In genomic region chr13:25432686-25433085, GRCh38 we compare ENCODE assay signal across 15 cellular contexts.
DNase-seq lines count a peak whose midpoint lies in the region; TF ChIP-seq lines count a peak whose summit lies in the region.
"Had no signal": no experiment of that assay in that cellular context is flagged by ENCODE, and none has a peak within 500 bp of the region (broad histone marks: within the 10 kb centered on the region; RNA-seq: fewer than 3 reads in every experiment).

No MANE protein-coding gene starts in this region.

- no peaks in the 10 kb centered on the region for H3K36me3 ChIP-seq in mesenchymal stem cell (ENCODE audit: control insufficient read depth in 1 of 2, insufficient read depth in 2 of 2, low read depth in 1 of 2, low read length in 2 of 2)
- H3K36me3 ChIP-seq: BLaER1 had no signal

- peaks cover 4% of the 10 kb centered on the region for H3K9me3 Mint-ChIP-seq in type B pancreatic cell

- H3K4me1 Mint-ChIP-seq in type B pancreatic cell (ENCODE audit: unreplicated experiment) = peaks cover 8% of the 10 kb centered on the region
- H3K4me1 Mint-ChIP-seq: CD8-positive, alpha-beta memory T cell had no signal

- H2AK5ac ChIP-seq in mesenchymal stem cell (ENCODE audit: low read length, severe bottlenecking) = no peak overlapping the region

- TF ChIP-seq CTCF in choroid plexus epithelial cell (conservative IDR thresholded peaks at IDR 0.05; ENCODE audit: low read depth, low read length) (no peak), type B pancreatic cell (conservative IDR thresholded peaks at IDR 0.05) (no peak)

- no peak overlapping the region for H3K4me3 ChIP-seq in choroid plexus epithelial cell (ENCODE audit: low read depth, low read length)
- no peak overlapping the region for H3K4me3 ChIP-seq in mesenchymal stem cell (ENCODE audit: insufficient read depth in 1 of 2, low read depth in 1 of 2, low read length in 2 of 2)
- H3K4me3 ChIP-seq: BLaER1 had no signal

- peaks cover 3% of the 10 kb centered on the region for H3K36me3 Mint-ChIP-seq in type B pancreatic cell

- WGBS in mesenchymal stem cell = 11% methylated on average over 2 of the region's 2 CpGs

- H3K27me3 ChIP-seq in mesenchymal stem cell (ENCODE audit: control insufficient read depth in 1 of 2, insufficient read depth in 1 of 2, low read length in 2 of 2) = no peaks in the 10 kb centered on the region
- H3K27me3 ChIP-seq: BLaER1 had no signal

- H3K23ac ChIP-seq in mesenchymal stem cell (ENCODE audit: low read length in 2 of 2) = no peak overlapping the region

- H3K4ac ChIP-seq in mesenchymal stem cell (ENCODE audit: low read depth in 1 of 2, low read length in 2 of 2) = no peak overlapping the region

- peak overlapping the region; percentile 31 for H3K27ac Mint-ChIP-seq in type B pancreatic cell
- H3K27ac Mint-ChIP-seq: CD8-positive, alpha-beta memory T cell had no signal

- no peak overlapping the region for H3K18ac ChIP-seq in mesenchymal stem cell (ENCODE audit: low read depth in 1 of 2, low read length in 2 of 2)

- peak overlapping the region; percentile 39 for H3K27ac ChIP-seq in mesenchymal stem cell (ENCODE audit: low read length, poor library complexity, severe bottlenecking)
- H3K27ac ChIP-seq: BLaER1, HL-60 had no signal

- no peak overlapping the region for H4K8ac ChIP-seq in mesenchymal stem cell (ENCODE audit: low read length)

- no peak overlapping the region for H3K14ac ChIP-seq in mesenchymal stem cell (ENCODE audit: low read length in 2 of 2)

- H2BK12ac ChIP-seq in mesenchymal stem cell (ENCODE audit: low read length in 2 of 2) = no peak overlapping the region

- H3K4me1 ChIP-seq in mesenchymal stem cell (ENCODE audit: control insufficient read depth, insufficient read depth, low read depth, low read length) = peaks cover 14% of the 10 kb centered on the region
- H3K4me1 ChIP-seq: Caco-2 had no signal

- H3K9ac ChIP-seq in mesenchymal stem cell (ENCODE audit: low read length) = no peak overlapping the region
- H3K9ac ChIP-seq: BLaER1 had no signal

- H2BK120ac ChIP-seq in mesenchymal stem cell (ENCODE audit: low read depth, low read length) = no peak overlapping the region

- no peaks in the 10 kb centered on the region for H3K27me3 Mint-ChIP-seq in type B pancreatic cell

- no peak overlapping the region for H2BK15ac ChIP-seq in mesenchymal stem cell (ENCODE audit: low read depth, poor library complexity, severe bottlenecking)

- H3K4me3 Mint-ChIP-seq in type B pancreatic cell = no peak overlapping the region
- H3K4me3 Mint-ChIP-seq: CD8-positive, alpha-beta memory T cell; H9 had no signal

- DNase-seq in NCI-H1092 treated with DMSO at 0.1 percent for 48 hours (lab: John Stamatoyannopoulos, UW) = peak; percentile 23
- no peak for DNase-seq in NCI-H1092 (lab: John Stamatoyannopoulos, UW)
- peak; percentile 31 for DNase-seq in choroid plexus epithelial cell (ENCODE audit: low read depth)
- peak; percentile 31 for DNase-seq in mesenchymal stem cell
- DNase-seq in type B pancreatic cell (ENCODE audit: extremely low spot score, unreplicated experiment) = no peak
- DNase-seq in SK-N-DZ (ENCODE audit: low spot score) = no peak
- no peak for DNase-seq in DMS79 treated with DMSO at 0.1 percent for 48 hours (lab: John Stamatoyannopoulos, UW)
- DNase-seq: 8988T; AML-193; Caco-2; CD8-positive, alpha-beta memory T cell; GOT3; H9 had no signal

- H4K91ac ChIP-seq in mesenchymal stem cell (ENCODE audit: low read length) = no peak overlapping the region

- H3K4me2 ChIP-seq in mesenchymal stem cell (ENCODE audit: low read length, poor library complexity, severe bottlenecking) = no peak overlapping the region
- H3K4me2 ChIP-seq: BLaER1 had no signal

- no peaks in the 10 kb centered on the region for H3K79me1 ChIP-seq in mesenchymal stem cell (replicated peaks; ENCODE audit: low read length, poor library complexity, severe bottlenecking)

- no peak overlapping the region for H2BK5ac ChIP-seq in mesenchymal stem cell (ENCODE audit: low read depth, low read length, poor library complexity, severe bottlenecking)

- no peak overlapping the region for H2AFZ ChIP-seq in mesenchymal stem cell (ENCODE audit: low read depth, low read length)

- H3K9me3 ChIP-seq in mesenchymal stem cell (ENCODE audit: control insufficient read depth, low read length) = no peaks in the 10 kb centered on the region
- H3K9me3 ChIP-seq: Caco-2 had no signal

Comparison
In these comparisons a context has a peak if more than half of its experiments do, and no peak if none do; other contexts are left out.
1. DNase-seq: peak in NCI-H1092 treated with DMSO at 0.1 percent for 48 hours (single experiment), choroid plexus epithelial cell (single experiment) and mesenchymal stem cell (single experiment); none in NCI-H1092 (single experiment), type B pancreatic cell (single experiment), SK-N-DZ (single experiment) and DMS79 treated with DMSO at 0.1 percent for 48 hours (single experiment).